ENCODE assay signal across 11 cellular contexts in genomic region chr9:104494808-104495207, GRCh38. TPM values are rescaled to one million over a fixed set of nuclear protein-coding genes. Genes with fewer than 3 reads are reported as not detected.
DNase-seq lines count a peak whose midpoint lies in the region; ATAC-seq and TF ChIP-seq lines count a peak whose summit lies in the region.
"Had no signal": no experiment of that assay in that cellular context is flagged by ENCODE, and none has a peak within 500 bp of the region (broad histone marks: within the 10 kb centered on the region; RNA-seq: fewer than 3 reads in every experiment).

No MANE protein-coding gene starts in this region.

- no peak overlapping the region for H3K27ac ChIP-seq in WERI-Rb-1

- H3K4me1 Mint-ChIP-seq in nephron = no peaks in the 10 kb centered on the region
- H3K4me1 Mint-ChIP-seq in effector memory CD8-positive, alpha-beta T cell (ENCODE audit: low read depth in 2 of 2) = no peaks in the 10 kb centered on the region

- no peaks in the 10 kb centered on the region for H3K9me3 Mint-ChIP-seq in nephron
- H3K9me3 Mint-ChIP-seq in effector memory CD8-positive, alpha-beta T cell = peaks cover 0 to 2% of the 10 kb centered on the region in 2 donors

- peak; percentile 41 for TF ChIP-seq CTCF in WERI-Rb-1 (IDR thresholded peaks at IDR 0.05; ENCODE audit: low read depth, low read length)
- TF ChIP-seq CTCF in nephron (IDR thresholded peaks at IDR 0.05; ENCODE audit: unreplicated experiment in 3 of 3) = peak; percentile 41 to 48 (median 46)

- H3K36me3 ChIP-seq in WERI-Rb-1 = no peaks in the 10 kb centered on the region
- H3K36me3 ChIP-seq: HAP-1 had no signal

- H3K9me3 ChIP-seq in WERI-Rb-1 (ENCODE audit: severe bottlenecking) = peaks cover 4% of the 10 kb centered on the region
- H3K9me3 ChIP-seq: HAP-1 had no signal

- DNase-seq in H4 (ENCODE audit: low spot score) (peak; percentile 21), NCI-H1694 (lab: John Stamatoyannopoulos, UW) (peak; percentile 24), WERI-Rb-1 (no peak), NK-92 (lab: John Stamatoyannopoulos, UW; ENCODE audit: unreplicated experiment) (no peak), AML-193 (lab: John Stamatoyannopoulos, UW) (no peak)
- no peak for DNase-seq in effector memory CD8-positive, alpha-beta T cell
- DNase-seq: activated naive CD4-positive, alpha-beta T cell treated with Interleukin-2 at 50 U/mL for 16 hours had no signal

- no peaks in the 10 kb centered on the region for H3K27me3 Mint-ChIP-seq in nephron (ENCODE audit: low read depth)
- H3K27me3 Mint-ChIP-seq in effector memory CD8-positive, alpha-beta T cell = no peaks in the 10 kb centered on the region

- H3K36me3 Mint-ChIP-seq in nephron (ENCODE audit: low read depth) = no peaks in the 10 kb centered on the region
- H3K36me3 Mint-ChIP-seq in effector memory CD8-positive, alpha-beta T cell (ENCODE audit: insufficient read depth) = no peaks in the 10 kb centered on the region

- no peak for ATAC-seq in effector memory CD8-positive, alpha-beta T cell (replicated peaks)

- no peak overlapping the region for H3K4me3 ChIP-seq in WERI-Rb-1 (ENCODE audit: low read depth, low read length)
- H3K4me3 ChIP-seq: HAP-1 had no signal

- no peak overlapping the region for H3K27ac Mint-ChIP-seq in nephron
- H3K27ac Mint-ChIP-seq in effector memory CD8-positive, alpha-beta T cell = no peak overlapping the region

- H3K27me3 ChIP-seq in WERI-Rb-1 (ENCODE audit: insufficient read depth, low read depth, severe bottlenecking) = no peaks in the 10 kb centered on the region

- H3K4me3 Mint-ChIP-seq in nephron = no peak overlapping the region
- no peak overlapping the region for H3K4me3 Mint-ChIP-seq in effector memory CD8-positive, alpha-beta T cell

RNA-seq across cellular contexts. Expression of gene OR13F1, which starts 9.3 kb away (rescaled TPM):
- total RNA-seq in H4 (2014; rRNA removed; shearing (Covaris generic)) = not detected in 2 replicates
- total RNA-seq: mononuclear cell, urinary bladder had no signal

RNA-seq across cellular contexts. Expression of gene OR13C4, which starts 32.2 kb away (rescaled TPM):
- total RNA-seq in H4 (2014; rRNA removed; shearing (Covaris generic)) = not detected in 2 replicates
- total RNA-seq: mononuclear cell, urinary bladder had no signal

RNA-seq across cellular contexts. Expression of gene OR13C3, which starts 41.8 kb away (rescaled TPM):
- not detected in 2 replicates for total RNA-seq in H4 (2014; rRNA removed; shearing (Covaris generic))
- total RNA-seq: mononuclear cell, urinary bladder had no signal

Comparison
In these comparisons a context has a peak if more than half of its experiments do, and no peak if none do; other contexts are left out.
1. DNase-seq: peak in H4 (single experiment) and NCI-H1694 (single experiment); none in WERI-Rb-1 (single experiment), NK-92 (single experiment), effector memory CD8-positive, alpha-beta T cell (0 of 3) and AML-193 (0 of 2).